ENCODE assay signal across 1 cellular context in genomic region chr20:38372830-38373229, GRCh38.
TF ChIP-seq lines count a peak whose summit lies in the region.

No MANE protein-coding gene starts in this region.

TF ChIP-seq in GM23338, 12 proteins besides CTCF, POLR2A, EP300 and RAD21 (continued from another document):
- TF ChIP-seq, protein P1, sequence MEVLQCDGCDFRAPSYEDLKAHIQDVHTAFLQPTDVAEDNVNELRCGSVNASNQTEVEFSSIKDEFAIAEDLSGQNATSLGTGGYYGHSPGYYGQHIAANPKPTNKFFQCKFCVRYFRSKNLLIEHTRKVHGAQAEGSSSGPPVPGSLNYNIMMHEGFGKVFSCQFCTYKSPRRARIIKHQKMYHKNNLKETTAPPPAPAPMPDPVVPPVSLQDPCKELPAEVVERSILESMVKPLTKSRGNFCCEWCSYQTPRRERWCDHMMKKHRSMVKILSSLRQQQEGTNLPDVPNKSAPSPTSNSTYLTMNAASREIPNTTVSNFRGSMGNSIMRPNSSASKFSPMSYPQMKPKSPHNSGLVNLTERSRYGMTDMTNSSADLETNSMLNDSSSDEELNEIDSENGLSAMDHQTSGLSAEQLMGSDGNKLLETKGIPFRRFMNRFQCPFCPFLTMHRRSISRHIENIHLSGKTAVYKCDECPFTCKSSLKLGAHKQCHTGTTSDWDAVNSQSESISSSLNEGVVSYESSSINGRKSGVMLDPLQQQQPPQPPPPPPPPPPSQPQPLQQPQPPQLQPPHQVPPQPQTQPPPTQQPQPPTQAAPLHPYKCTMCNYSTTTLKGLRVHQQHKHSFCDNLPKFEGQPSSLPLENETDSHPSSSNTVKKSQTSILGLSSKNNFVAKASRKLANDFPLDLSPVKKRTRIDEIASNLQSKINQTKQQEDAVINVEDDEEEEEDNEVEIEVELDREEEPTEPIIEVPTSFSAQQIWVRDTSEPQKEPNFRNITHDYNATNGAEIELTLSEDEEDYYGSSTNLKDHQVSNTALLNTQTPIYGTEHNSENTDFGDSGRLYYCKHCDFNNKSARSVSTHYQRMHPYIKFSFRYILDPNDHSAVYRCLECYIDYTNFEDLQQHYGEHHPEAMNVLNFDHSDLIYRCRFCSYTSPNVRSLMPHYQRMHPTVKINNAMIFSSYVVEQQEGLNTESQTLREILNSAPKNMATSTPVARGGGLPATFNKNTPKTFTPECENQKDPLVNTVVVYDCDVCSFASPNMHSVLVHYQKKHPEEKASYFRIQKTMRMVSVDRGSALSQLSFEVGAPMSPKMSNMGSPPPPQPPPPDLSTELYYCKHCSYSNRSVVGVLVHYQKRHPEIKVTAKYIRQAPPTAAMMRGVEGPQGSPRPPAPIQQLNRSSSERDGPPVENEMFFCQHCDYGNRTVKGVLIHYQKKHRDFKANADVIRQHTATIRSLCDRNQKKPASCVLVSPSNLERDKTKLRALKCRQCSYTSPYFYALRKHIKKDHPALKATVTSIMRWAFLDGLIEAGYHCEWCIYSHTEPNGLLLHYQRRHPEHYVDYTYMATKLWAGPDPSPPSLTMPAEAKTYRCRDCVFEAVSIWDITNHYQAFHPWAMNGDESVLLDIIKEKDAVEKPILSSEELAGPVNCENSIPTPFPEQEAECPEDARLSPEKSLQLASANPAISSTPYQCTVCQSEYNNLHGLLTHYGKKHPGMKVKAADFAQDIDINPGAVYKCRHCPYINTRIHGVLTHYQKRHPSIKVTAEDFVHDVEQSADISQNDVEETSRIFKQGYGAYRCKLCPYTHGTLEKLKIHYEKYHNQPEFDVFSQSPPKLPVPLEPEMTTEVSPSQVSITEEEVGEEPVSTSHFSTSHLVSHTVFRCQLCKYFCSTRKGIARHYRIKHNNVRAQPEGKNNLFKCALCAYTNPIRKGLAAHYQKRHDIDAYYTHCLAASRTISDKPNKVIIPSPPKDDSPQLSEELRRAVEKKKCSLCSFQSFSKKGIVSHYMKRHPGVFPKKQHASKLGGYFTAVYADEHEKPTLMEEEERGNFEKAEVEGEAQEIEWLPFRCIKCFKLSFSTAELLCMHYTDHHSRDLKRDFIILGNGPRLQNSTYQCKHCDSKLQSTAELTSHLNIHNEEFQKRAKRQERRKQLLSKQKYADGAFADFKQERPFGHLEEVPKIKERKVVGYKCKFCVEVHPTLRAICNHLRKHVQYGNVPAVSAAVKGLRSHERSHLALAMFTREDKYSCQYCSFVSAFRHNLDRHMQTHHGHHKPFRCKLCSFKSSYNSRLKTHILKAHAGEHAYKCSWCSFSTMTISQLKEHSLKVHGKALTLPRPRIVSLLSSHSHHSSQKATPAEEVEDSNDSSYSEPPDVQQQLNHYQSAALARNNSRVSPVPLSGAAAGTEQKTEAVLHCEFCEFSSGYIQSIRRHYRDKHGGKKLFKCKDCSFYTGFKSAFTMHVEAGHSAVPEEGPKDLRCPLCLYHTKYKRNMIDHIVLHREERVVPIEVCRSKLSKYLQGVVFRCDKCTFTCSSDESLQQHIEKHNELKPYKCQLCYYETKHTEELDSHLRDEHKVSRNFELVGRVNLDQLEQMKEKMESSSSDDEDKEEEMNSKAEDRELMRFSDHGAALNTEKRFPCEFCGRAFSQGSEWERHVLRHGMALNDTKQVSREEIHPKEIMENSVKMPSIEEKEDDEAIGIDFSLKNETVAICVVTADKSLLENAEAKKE (CRISPR knock-in tag; IDR thresholded peaks at IDR 0.05) = no peak
- TF ChIP-seq STAT1 (IDR thresholded peaks at IDR 0.05; ENCODE audit: unreplicated experiment) = no peak
- no peak for TF ChIP-seq EZH2 (IDR thresholded peaks at IDR 0.05; ENCODE audit: low read depth, unreplicated experiment)
- no peak for TF ChIP-seq ZNF114 (CRISPR knock-in tag; IDR thresholded peaks at IDR 0.05)
- TF ChIP-seq POLR2AphosphoS5 (IDR thresholded peaks at IDR 0.05; ENCODE audit: low read depth) = no peak
